ENCODE assay signal across 23 cellular contexts in genomic region chr22:24563246-24563645, GRCh38.
"Had no signal": no experiment of that assay in that cellular context is flagged by ENCODE, and none has a peak within 500 bp of the region (broad histone marks: within the 10 kb centered on the region; RNA-seq: fewer than 3 reads in every experiment).

No MANE protein-coding gene starts in this region.

- H3K4me3 ChIP-seq: coronary artery, smooth muscle cell, testis had no signal

- DNase-seq: activated CD4-positive, alpha-beta T cell treated with anti-CD3 and anti-CD28 coated beads for 36 hours; activated CD4-positive, CD25-positive, alpha-beta regulatory T cell; activated CD8-positive, alpha-beta memory T cell treated with anti-CD3 and anti-CD28 coated beads, Interleukin-2, amount 10 ng/mL, durations not matched to agents 7 days and 5 days; activated CD8-positive, alpha-beta T cell treated with anti-CD3 and anti-CD28 coated beads, Interleukin-2, amount 10 ng/mL, durations not matched to agents 7 days and 5 days; activated effector memory CD4-positive, alpha-beta T cell treated with Interleukin-2 at 50 U/mL for 16 hours; activated naive CD4-positive, alpha-beta T cell treated with Interleukin-2 at 50 U/mL for 16 hours; anterior cingulate cortex; effector memory CD8-positive, alpha-beta T cell; erythroblast; head of caudate nucleus; hippocampal formation; left cardiac atrium; midbrain; stimulated activated CD4-positive, alpha-beta T cell treated with anti-CD3 and anti-CD28 coated beads, Interleukin-15, amount 100 ng/mL, for 24 hours; stimulated activated CD4-positive, alpha-beta T cell treated with anti-CD3 and anti-CD28 coated beads, Interleukin-2, amount 100 ng/mL, for 24 hours; stimulated activated naive CD4-positive, alpha-beta T cell; T-helper 1 cell; testis; trophoblast cell had no signal

- H3K27me3 ChIP-seq: testis had no signal

- H3K4me2 ChIP-seq: smooth muscle cell had no signal

- ATAC-seq: activated CD4-positive, alpha-beta T cell treated with anti-CD3 and anti-CD28 coated beads for 36 hours; activated CD8-positive, alpha-beta memory T cell treated with anti-CD3 and anti-CD28 coated beads, Interleukin-2, amount 10 ng/mL, durations not matched to agents 7 days and 5 days; activated CD8-positive, alpha-beta T cell treated with anti-CD3 and anti-CD28 coated beads, Interleukin-2, amount 10 ng/mL, durations not matched to agents 7 days and 5 days; effector memory CD8-positive, alpha-beta T cell; left cardiac atrium; natural killer cell treated with Interleukin-12 subunit alpha and Interleukin-12 subunit beta and Interleukin-15 and Interleukin-18, amount 100 ng/mL, for 72 hours; sciatic nerve had no signal

- H3K27ac ChIP-seq: testis had no signal

- H3K9me3 ChIP-seq: testis had no signal
